9 cellular contexts compared by ENCODE assay signal in the genomic region with DNA sequence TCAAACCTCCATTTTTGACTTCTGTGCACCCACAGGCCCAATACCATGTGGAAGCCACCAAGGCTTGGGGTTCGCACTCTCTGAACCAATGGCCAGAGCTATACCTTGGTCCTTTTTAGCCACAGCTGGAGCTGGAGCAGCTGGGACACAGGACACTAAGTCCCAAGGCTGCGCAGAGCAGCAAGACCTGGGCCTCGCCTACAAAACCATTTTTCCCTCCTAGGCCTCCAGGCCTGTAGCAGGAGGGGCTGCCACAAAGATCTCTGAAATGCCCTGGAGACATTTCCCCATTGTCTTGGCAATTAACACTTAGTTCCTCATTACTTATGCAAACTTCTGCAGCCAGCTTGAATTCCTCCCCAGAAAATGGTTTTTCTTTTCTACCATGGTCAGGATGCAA.
"Had no signal": no experiment of that assay in that cellular context is flagged by ENCODE, and none has a peak within 500 bp of the region (broad histone marks: within the 10 kb centered on the region; RNA-seq: fewer than 3 reads in every experiment).

No MANE protein-coding gene starts in this region.

- H3K4me3 ChIP-seq: GM23338 had no signal

- FAIRE-seq: H1, H54, HTR-8/SVneo had no signal

- ATAC-seq: GM23338 had no signal

- H3K4me3 Mint-ChIP-seq: GM23338, H9, HFFc6 had no signal

- H3K4me2 ChIP-seq: GM23338 had no signal

- H3K27ac Mint-ChIP-seq: GM23338, H9, HFFc6 had no signal

- DNase-seq: H9, HCEC 1CT, HFFc6, IMR-90, KBM-7 had no signal

- H2AFZ ChIP-seq: GM23338 had no signal

- H3K4me1 Mint-ChIP-seq: GM23338 had no signal
